ENCODE assay signal across 10 cellular contexts in the genomic region with DNA sequence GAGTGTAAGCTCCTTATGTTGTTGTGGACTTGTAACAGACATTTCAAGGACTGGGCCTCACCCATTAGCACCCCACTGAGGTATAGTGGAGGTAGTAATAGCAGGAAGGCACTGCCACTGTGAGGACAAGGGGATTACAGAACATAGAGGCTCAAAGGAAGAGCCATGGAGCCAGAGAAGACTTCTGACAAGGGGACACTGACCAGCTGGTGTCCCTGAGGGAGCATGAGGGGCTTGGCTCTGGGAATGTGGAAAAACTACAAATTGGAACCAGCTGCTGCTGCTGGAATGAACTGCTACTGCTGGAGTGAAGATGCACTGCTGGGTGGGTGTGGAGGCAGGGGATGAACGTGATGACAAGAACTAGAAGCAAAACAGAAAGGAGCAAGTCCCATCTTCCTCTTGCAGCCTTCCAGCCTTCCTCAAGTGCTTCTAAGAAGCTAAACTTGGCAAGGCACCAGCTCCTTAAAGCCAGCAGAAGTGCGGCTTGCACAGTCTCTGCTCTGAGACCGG.
A peak's percentile ranks its signal among the peaks of the same experiment; 100 is the strongest.
DNase-seq lines count a peak whose midpoint lies in the region; ATAC-seq and TF ChIP-seq lines count a peak whose summit lies in the region.
"Had no signal": no experiment of that assay in that cellular context is flagged by ENCODE, and none has a peak within 500 bp of the region (broad histone marks: within the 10 kb centered on the region; RNA-seq: fewer than 3 reads in every experiment).

No MANE protein-coding gene starts in this region.

- H3K27ac ChIP-seq in CD4-positive, CD25-positive, alpha-beta regulatory T cell (ENCODE audit: insufficient read depth, low read length, poor library complexity, severe bottlenecking): no peak overlapping the region
- H3K27ac ChIP-seq: BLaER1 treated with 17β-estradiol and CSF1 and Interleukin-3, amounts not matched to agents 10 nM and 100 nM had no signal

- ATAC-seq in CD4-positive, CD25-positive, alpha-beta regulatory T cell (ENCODE audit: low read depth in 2 of 2): no peak
- no peak for ATAC-seq in HG02588 (IDR thresholded peaks at IDR 0.05; ENCODE audit: unreplicated experiment)
- ATAC-seq in HG03342 (IDR thresholded peaks at IDR 0.05; ENCODE audit: unreplicated experiment): no peak
- no peak for ATAC-seq in GM19023 (IDR thresholded peaks at IDR 0.05; ENCODE audit: unreplicated experiment)

- H3K27me3 ChIP-seq in CD4-positive, CD25-positive, alpha-beta regulatory T cell (ENCODE audit: control insufficient read depth, insufficient read depth, low read length): no peaks in the 10 kb centered on the region
- H3K27me3 ChIP-seq: BLaER1 treated with 17β-estradiol and CSF1 and Interleukin-3, amounts not matched to agents 10 nM and 100 nM had no signal

- no peak for DNase-seq in CD4-positive, CD25-positive, alpha-beta regulatory T cell
- DNase-seq in NCI-H69 (lab: John Stamatoyannopoulos, UW) (peak; percentile 25), fibroblast of villous mesenchyme (ENCODE audit: low read depth) (peak; percentile 74), neural crest cell (ENCODE audit: low read depth, low spot score) (no peak), ecto neural progenitor cell (ENCODE audit: low spot score) (no peak)
- DNase-seq: effector memory CD4-positive, alpha-beta T cell had no signal

- TF ChIP-seq CTCF in fibroblast of villous mesenchyme (IDR thresholded peaks at IDR 0.05; ENCODE audit: insufficient read depth, low read depth, low read length): no peak
- no peak for TF ChIP-seq CTCF in neural crest cell (conservative IDR thresholded peaks at IDR 0.05)

- H3K4me1 Mint-ChIP-seq in CD4-positive, CD25-positive, alpha-beta regulatory T cell: peaks cover 0 to 3% (median 2%) of the 10 kb centered on the region in 4 donors
- H3K4me1 Mint-ChIP-seq in neural crest cell: peaks cover 12% of the 10 kb centered on the region

- H3K36me3 ChIP-seq in CD4-positive, CD25-positive, alpha-beta regulatory T cell (ENCODE audit: control insufficient read depth, insufficient read depth, low read length): no peaks in the 10 kb centered on the region

- no peaks in the 10 kb centered on the region for H3K4me1 ChIP-seq in CD4-positive, CD25-positive, alpha-beta regulatory T cell (ENCODE audit: control insufficient read depth, insufficient read depth, low read length, poor library complexity, severe bottlenecking)

- H3K27ac Mint-ChIP-seq in CD4-positive, CD25-positive, alpha-beta regulatory T cell: peak overlapping the region in 2 of 3 donors; percentile 4 to 26
- H3K27ac Mint-ChIP-seq in neural crest cell (ENCODE audit: unreplicated experiment): peak overlapping the region; percentile 36

- no peaks in the 10 kb centered on the region for H3K9me3 ChIP-seq in CD4-positive, CD25-positive, alpha-beta regulatory T cell (ENCODE audit: control insufficient read depth in 2 of 2, low read length in 2 of 2)
- H3K9me3 ChIP-seq: BLaER1 treated with 17β-estradiol and CSF1 and Interleukin-3, amounts not matched to agents 10 nM and 100 nM had no signal

- H3K9me3 Mint-ChIP-seq in CD4-positive, CD25-positive, alpha-beta regulatory T cell: no peaks in the 10 kb centered on the region
- no peaks in the 10 kb centered on the region for H3K9me3 Mint-ChIP-seq in neural crest cell

- no peaks in the 10 kb centered on the region for H3K36me3 Mint-ChIP-seq in CD4-positive, CD25-positive, alpha-beta regulatory T cell
- no peaks in the 10 kb centered on the region for H3K36me3 Mint-ChIP-seq in neural crest cell (ENCODE audit: low read depth)

- no peak overlapping the region for H3K4me3 ChIP-seq in CD4-positive, CD25-positive, alpha-beta regulatory T cell (ENCODE audit: low read depth, low read length)
- H3K4me3 ChIP-seq in fibroblast of villous mesenchyme (ENCODE audit: low read depth, low read length): no peak overlapping the region
- H3K4me3 ChIP-seq: BLaER1 treated with 17β-estradiol and CSF1 and Interleukin-3, amounts not matched to agents 10 nM and 100 nM had no signal

- H3K4me3 Mint-ChIP-seq in CD4-positive, CD25-positive, alpha-beta regulatory T cell: no peak overlapping the region
- no peak overlapping the region for H3K4me3 Mint-ChIP-seq in neural crest cell

- H3K27me3 Mint-ChIP-seq in CD4-positive, CD25-positive, alpha-beta regulatory T cell: no peaks in the 10 kb centered on the region
- H3K27me3 Mint-ChIP-seq in neural crest cell (ENCODE audit: low read depth): no peaks in the 10 kb centered on the region

Comparison
In these comparisons a context has a peak if more than half of its experiments do, and no peak if none do; other contexts are left out.
1. DNase-seq: peak in NCI-H69 (single experiment) and fibroblast of villous mesenchyme (single experiment); none in CD4-positive, CD25-positive, alpha-beta regulatory T cell (0 of 3), neural crest cell (single experiment) and ecto neural progenitor cell (single experiment).